Comparison of ENCODE assay signal across 8 cellular contexts in genomic region chr2:74148457-74149248, GRCh38. TPM values are rescaled to one million over a fixed set of nuclear protein-coding genes. Genes with fewer than 3 reads are reported as not detected.
A peak's percentile ranks its signal among the peaks of the same experiment; 100 is the strongest.
DNase-seq lines count a peak whose midpoint lies in the region; ATAC-seq and TF ChIP-seq lines count a peak whose summit lies in the region.

No MANE protein-coding gene starts in this region.

- H3K27me3 ChIP-seq in SU-DHL-6 (ENCODE audit: low read length) (no peaks in the 10 kb centered on the region), iPS-20b (ENCODE audit: insufficient read depth, low read length) (no peaks in the 10 kb centered on the region)

- H3K27ac ChIP-seq in SU-DHL-6 (ENCODE audit: low read depth, low read length), result peak overlapping the region; percentile 32; the same call in 1 of the 2 replicates
- peak overlapping the region; percentile 6 for H3K27ac ChIP-seq in iPS-20b (ENCODE audit: low read length)
- H3K27ac ChIP-seq in temporal lobe (ENCODE audit: low read depth, low read length), result peak overlapping the region; percentile 46

- peaks cover 48% of the 10 kb centered on the region for H3F3A ChIP-seq in SU-DHL-6 (ENCODE audit: insufficient read depth)

- H3K4me2 ChIP-seq in SU-DHL-6 (ENCODE audit: low read depth, low read length, poor library complexity, severe bottlenecking), result peak overlapping the region; percentile 89

- H3K36me3 ChIP-seq in SU-DHL-6 (ENCODE audit: low read length), result peaks cover 10% of the 10 kb centered on the region; the same call in 1 of the 2 replicates
- H3K36me3 ChIP-seq in iPS-20b (ENCODE audit: insufficient read depth, low read depth, low read length), result peaks cover 28% of the 10 kb centered on the region

- no peak for ATAC-seq in HG03520 (IDR thresholded peaks at IDR 0.05; ENCODE audit: unreplicated experiment)
- ATAC-seq in HG02870 (IDR thresholded peaks at IDR 0.05; ENCODE audit: unreplicated experiment), result no peak

- H3K9me3 ChIP-seq in SU-DHL-6 (ENCODE audit: insufficient read depth, low read length) (no peaks in the 10 kb centered on the region), iPS-20b (ENCODE audit: insufficient read depth, low read depth, low read length) (no peaks in the 10 kb centered on the region)

- peak overlapping the region; percentile 96 for H2AFZ ChIP-seq in SU-DHL-6 (ENCODE audit: low read depth, low read length, severe bottlenecking)

- H3K4me1 ChIP-seq in iPS-20b (ENCODE audit: insufficient read depth, low read length), result peaks cover 5% of the 10 kb centered on the region

- TF ChIP-seq CTCF in SU-DHL-6 (IDR thresholded peaks at IDR 0.05; ENCODE audit: insufficient read depth, low read length, poor library complexity, severe bottlenecking), result no peak

- H3K9ac ChIP-seq in SU-DHL-6 (ENCODE audit: low read length) (peak overlapping the region; percentile 78), iPS-20b (ENCODE audit: low read depth, low read length) (peak overlapping the region; percentile 72)

- H3K79me2 ChIP-seq in SU-DHL-6 (ENCODE audit: insufficient read depth, low read length), result peaks cover 9% of the 10 kb centered on the region

- peak overlapping the region; percentile 75 for H3K4me3 ChIP-seq in SU-DHL-6 (ENCODE audit: insufficient read depth, low read length, poor library complexity, severe bottlenecking)
- H3K4me3 ChIP-seq in iPS-20b (ENCODE audit: low read length), result peak overlapping the region; percentile 76

- no peaks in the 10 kb centered on the region for H4K20me1 ChIP-seq in SU-DHL-6 (ENCODE audit: low read depth, low read length)

- DNase-seq in NCI-H748 (lab: John Stamatoyannopoulos, UW; ENCODE audit: unreplicated experiment) (peak; percentile 21), NCI-H748 treated with DMSO at 0.1 percent for 48 hours (lab: John Stamatoyannopoulos, UW) (no peak), T-helper 2 cell (no peak)

- H3K9me2 ChIP-seq in SU-DHL-6 (replicated peaks; ENCODE audit: insufficient read depth, low read length), result no peaks in the 10 kb centered on the region

RNA-seq across cellular contexts. Expression of gene BOLA3, which starts 0.9 kb away (rescaled TPM):
- 19.7 TPM for total RNA-seq in temporal lobe

RNA-seq across cellular contexts. Expression of gene MOB1A, which starts 30.0 kb away (rescaled TPM):
- total RNA-seq in temporal lobe, result 26.8 TPM

RNA-seq across cellular contexts. Expression of gene MTHFD2, which starts 49.8 kb away (rescaled TPM):
- 12.3 TPM for total RNA-seq in temporal lobe
